Comparison of ENCODE assay signal across 1 cellular context in the genomic region with DNA sequence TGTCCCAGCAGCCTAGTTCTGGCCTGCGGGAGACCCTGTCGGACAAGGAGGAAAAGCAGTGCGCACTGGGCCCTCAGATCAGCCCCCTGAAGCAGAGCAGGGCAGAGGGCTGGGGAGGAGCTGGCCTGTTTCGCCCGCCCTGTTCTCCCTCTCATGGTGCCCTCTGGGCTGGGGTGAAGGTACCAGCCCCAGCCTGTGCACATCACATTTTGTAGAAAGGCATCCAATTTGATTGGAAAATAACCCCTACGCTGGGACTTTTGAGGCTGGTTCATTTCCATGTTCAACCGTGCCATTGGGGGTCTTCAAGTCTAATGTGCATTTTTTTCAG.
TF ChIP-seq lines count a peak whose summit lies in the region.

No MANE protein-coding gene starts in this region.

TF ChIP-seq in H1, 55 proteins besides CTCF, POLR2A, EP300 and RAD21 (continued from another document):
- TF ChIP-seq, protein P1, sequence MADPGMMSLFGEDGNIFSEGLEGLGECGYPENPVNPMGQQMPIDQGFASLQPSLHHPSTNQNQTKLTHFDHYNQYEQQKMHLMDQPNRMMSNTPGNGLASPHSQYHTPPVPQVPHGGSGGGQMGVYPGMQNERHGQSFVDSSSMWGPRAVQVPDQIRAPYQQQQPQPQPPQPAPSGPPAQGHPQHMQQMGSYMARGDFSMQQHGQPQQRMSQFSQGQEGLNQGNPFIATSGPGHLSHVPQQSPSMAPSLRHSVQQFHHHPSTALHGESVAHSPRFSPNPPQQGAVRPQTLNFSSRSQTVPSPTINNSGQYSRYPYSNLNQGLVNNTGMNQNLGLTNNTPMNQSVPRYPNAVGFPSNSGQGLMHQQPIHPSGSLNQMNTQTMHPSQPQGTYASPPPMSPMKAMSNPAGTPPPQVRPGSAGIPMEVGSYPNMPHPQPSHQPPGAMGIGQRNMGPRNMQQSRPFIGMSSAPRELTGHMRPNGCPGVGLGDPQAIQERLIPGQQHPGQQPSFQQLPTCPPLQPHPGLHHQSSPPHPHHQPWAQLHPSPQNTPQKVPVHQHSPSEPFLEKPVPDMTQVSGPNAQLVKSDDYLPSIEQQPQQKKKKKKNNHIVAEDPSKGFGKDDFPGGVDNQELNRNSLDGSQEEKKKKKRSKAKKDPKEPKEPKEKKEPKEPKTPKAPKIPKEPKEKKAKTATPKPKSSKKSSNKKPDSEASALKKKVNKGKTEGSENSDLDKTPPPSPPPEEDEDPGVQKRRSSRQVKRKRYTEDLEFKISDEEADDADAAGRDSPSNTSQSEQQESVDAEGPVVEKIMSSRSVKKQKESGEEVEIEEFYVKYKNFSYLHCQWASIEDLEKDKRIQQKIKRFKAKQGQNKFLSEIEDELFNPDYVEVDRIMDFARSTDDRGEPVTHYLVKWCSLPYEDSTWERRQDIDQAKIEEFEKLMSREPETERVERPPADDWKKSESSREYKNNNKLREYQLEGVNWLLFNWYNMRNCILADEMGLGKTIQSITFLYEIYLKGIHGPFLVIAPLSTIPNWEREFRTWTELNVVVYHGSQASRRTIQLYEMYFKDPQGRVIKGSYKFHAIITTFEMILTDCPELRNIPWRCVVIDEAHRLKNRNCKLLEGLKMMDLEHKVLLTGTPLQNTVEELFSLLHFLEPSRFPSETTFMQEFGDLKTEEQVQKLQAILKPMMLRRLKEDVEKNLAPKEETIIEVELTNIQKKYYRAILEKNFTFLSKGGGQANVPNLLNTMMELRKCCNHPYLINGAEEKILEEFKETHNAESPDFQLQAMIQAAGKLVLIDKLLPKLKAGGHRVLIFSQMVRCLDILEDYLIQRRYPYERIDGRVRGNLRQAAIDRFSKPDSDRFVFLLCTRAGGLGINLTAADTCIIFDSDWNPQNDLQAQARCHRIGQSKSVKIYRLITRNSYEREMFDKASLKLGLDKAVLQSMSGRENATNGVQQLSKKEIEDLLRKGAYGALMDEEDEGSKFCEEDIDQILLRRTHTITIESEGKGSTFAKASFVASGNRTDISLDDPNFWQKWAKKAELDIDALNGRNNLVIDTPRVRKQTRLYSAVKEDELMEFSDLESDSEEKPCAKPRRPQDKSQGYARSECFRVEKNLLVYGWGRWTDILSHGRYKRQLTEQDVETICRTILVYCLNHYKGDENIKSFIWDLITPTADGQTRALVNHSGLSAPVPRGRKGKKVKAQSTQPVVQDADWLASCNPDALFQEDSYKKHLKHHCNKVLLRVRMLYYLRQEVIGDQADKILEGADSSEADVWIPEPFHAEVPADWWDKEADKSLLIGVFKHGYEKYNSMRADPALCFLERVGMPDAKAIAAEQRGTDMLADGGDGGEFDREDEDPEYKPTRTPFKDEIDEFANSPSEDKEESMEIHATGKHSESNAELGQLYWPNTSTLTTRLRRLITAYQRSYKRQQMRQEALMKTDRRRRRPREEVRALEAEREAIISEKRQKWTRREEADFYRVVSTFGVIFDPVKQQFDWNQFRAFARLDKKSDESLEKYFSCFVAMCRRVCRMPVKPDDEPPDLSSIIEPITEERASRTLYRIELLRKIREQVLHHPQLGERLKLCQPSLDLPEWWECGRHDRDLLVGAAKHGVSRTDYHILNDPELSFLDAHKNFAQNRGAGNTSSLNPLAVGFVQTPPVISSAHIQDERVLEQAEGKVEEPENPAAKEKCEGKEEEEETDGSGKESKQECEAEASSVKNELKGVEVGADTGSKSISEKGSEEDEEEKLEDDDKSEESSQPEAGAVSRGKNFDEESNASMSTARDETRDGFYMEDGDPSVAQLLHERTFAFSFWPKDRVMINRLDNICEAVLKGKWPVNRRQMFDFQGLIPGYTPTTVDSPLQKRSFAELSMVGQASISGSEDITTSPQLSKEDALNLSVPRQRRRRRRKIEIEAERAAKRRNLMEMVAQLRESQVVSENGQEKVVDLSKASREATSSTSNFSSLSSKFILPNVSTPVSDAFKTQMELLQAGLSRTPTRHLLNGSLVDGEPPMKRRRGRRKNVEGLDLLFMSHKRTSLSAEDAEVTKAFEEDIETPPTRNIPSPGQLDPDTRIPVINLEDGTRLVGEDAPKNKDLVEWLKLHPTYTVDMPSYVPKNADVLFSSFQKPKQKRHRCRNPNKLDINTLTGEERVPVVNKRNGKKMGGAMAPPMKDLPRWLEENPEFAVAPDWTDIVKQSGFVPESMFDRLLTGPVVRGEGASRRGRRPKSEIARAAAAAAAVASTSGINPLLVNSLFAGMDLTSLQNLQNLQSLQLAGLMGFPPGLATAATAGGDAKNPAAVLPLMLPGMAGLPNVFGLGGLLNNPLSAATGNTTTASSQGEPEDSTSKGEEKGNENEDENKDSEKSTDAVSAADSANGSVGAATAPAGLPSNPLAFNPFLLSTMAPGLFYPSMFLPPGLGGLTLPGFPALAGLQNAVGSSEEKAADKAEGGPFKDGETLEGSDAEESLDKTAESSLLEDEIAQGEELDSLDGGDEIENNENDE (IDR thresholded peaks at IDR 0.05; ENCODE audit: insufficient replicate concordance, low read length) = no peak
- TF ChIP-seq RBBP5 (IDR thresholded peaks at IDR 0.05; ENCODE audit: borderline replicate concordance, low read depth, low read length) (no peak), CBX8 (IDR thresholded peaks at IDR 0.05; ENCODE audit: borderline replicate concordance, low read depth, low read length) (no peak)
